In genomic region chr9:92378825-92379535, GRCh38 we compare ENCODE assay signal across 13 cellular contexts. TPM values are rescaled to one million over a fixed set of nuclear protein-coding genes. Genes with fewer than 3 reads are reported as not detected.
DNase-seq lines count a peak whose midpoint lies in the region; TF ChIP-seq lines count a peak whose summit lies in the region.
"Had no signal": no experiment of that assay in that cellular context is flagged by ENCODE, and none has a peak within 500 bp of the region (broad histone marks: within the 10 kb centered on the region; RNA-seq: fewer than 3 reads in every experiment).

No MANE protein-coding gene starts in this region.

- DNase-seq in NCI-H2227 (lab: John Stamatoyannopoulos, UW; ENCODE audit: unreplicated experiment) (peak; percentile 2), NCI-H2227 treated with DMSO at 0.1 percent for 48 hours (lab: John Stamatoyannopoulos, UW) (no peak), NCI-H2029 (lab: John Stamatoyannopoulos, UW) (peak; percentile 80), astrocyte of the spinal cord (ENCODE audit: low read depth, low spot score) (peak; percentile 70), SW 1271 (lab: John Stamatoyannopoulos, UW) (no peak), retina (no peak), mucosa of gallbladder (ENCODE audit: low spot score) (no peak)
- DNase-seq: activated CD8-positive, alpha-beta memory T cell treated with anti-CD3 and anti-CD28 coated beads for 24 hours; SJCRH30; spleen had no signal

- no peak overlapping the region for H3K4me3 ChIP-seq in astrocyte of the spinal cord (ENCODE audit: low read depth, low read length)
- H3K4me3 ChIP-seq: SJCRH30, spleen had no signal

- no peak overlapping the region for H3K4me3 Mint-ChIP-seq in nephron
- H3K4me3 Mint-ChIP-seq: IgD-negative memory B cell had no signal

- H3K4me1 Mint-ChIP-seq in nephron, result peaks cover 10% of the 10 kb centered on the region
- H3K4me1 Mint-ChIP-seq: IgD-negative memory B cell had no signal

- H3K27ac Mint-ChIP-seq in nephron, result peak overlapping the region; percentile 46 to 84 (median 77)
- H3K27ac Mint-ChIP-seq: IgD-negative memory B cell had no signal

- no peaks in the 10 kb centered on the region for H3K27me3 Mint-ChIP-seq in nephron (ENCODE audit: low read depth)
- H3K27me3 Mint-ChIP-seq: IgD-negative memory B cell had no signal

- in situ Hi-C loops in astrocyte of the spinal cord (cut with HindIII; ENCODE audit: low sequenced_read_pairs), result no loop called here

- H3K36me3 Mint-ChIP-seq in nephron (ENCODE audit: low read depth), result peaks cover 19% of the 10 kb centered on the region

- TF ChIP-seq CTCF in astrocyte of the spinal cord (IDR thresholded peaks at IDR 0.05; ENCODE audit: low read depth, low read length), result no peak
- TF ChIP-seq CTCF in nephron (IDR thresholded peaks at IDR 0.05; ENCODE audit: unreplicated experiment in 3 of 3), result no peak

- peaks cover 18% of the 10 kb centered on the region for H3K9me3 Mint-ChIP-seq in nephron

RNA-seq across cellular contexts. Expression of gene OGN, which starts 25.4 kb away (rescaled TPM):
- 154 TPM for total RNA-seq in mucosa of gallbladder
- total RNA-seq: NCI-H460, SJCRH30 had no signal

RNA-seq across cellular contexts. Expression of gene OMD, which starts 45.3 kb away (rescaled TPM):
- total RNA-seq in mucosa of gallbladder, result 4.8 TPM
- total RNA-seq: NCI-H460 had no signal

RNA-seq across cellular contexts. Expression of gene CENPP, which starts 53.2 kb away (rescaled TPM):
- total RNA-seq in mucosa of gallbladder, result 2.3 TPM

RNA-seq across cellular contexts. Expression of gene NOL8, which starts 53.8 kb away (rescaled TPM):
- 25.1 TPM for total RNA-seq in mucosa of gallbladder

Comparison
In these comparisons a context has a peak if more than half of its experiments do, and no peak if none do; other contexts are left out.
1. DNase-seq: peak in NCI-H2227 (single experiment), NCI-H2029 (single experiment) and astrocyte of the spinal cord (single experiment); none in NCI-H2227 treated with DMSO at 0.1 percent for 48 hours (single experiment), SW 1271 (0 of 2), retina (single experiment) and mucosa of gallbladder (single experiment).